In the genomic region with DNA sequence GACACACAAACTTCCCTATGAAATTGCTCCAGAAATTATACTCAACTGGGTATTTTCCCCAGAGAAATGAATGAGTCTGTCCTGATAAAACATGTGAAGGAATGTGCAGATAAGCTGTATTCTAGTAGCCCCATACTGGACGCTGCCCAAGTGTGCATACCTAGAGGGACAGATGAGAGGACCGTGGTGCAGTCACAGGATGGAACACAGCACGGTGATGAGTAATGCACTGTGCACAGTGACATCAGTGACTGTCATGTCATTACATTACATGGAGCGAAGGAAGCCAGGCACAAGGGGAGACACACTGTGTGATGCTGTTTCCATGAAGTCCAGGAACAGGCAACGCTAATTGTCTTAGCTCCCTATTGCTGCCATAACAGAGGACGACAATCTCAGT, we compare ENCODE assay signal across 19 cellular contexts.
DNase-seq lines count a peak whose midpoint lies in the region.
"Had no signal": no experiment of that assay in that cellular context is flagged by ENCODE, and none has a peak within 500 bp of the region (broad histone marks: within the 10 kb centered on the region; RNA-seq: fewer than 3 reads in every experiment).

No MANE protein-coding gene starts in this region.

- DNase-seq in NCI-H226 (peak; percentile 14), astrocyte of the hippocampus (ENCODE audit: low read depth, low spot score) (peak; percentile 45), hepatic stellate cell (ENCODE audit: low spot score) (peak; percentile 20), NCI-H1417 (lab: John Stamatoyannopoulos, UW) (no peak), activated T-cell treated with anti-CD3 and anti-CD28 coated beads for 4 hours (no peak), C1 segment of cervical spinal cord (lab: John Stamatoyannopoulos, UW) (no peak)
- DNase-seq in activated CD4-positive, CD25-positive, alpha-beta regulatory T cell (lab: John Stamatoyannopoulos, UW) = no peak
- DNase-seq: CD8-positive, alpha-beta memory T cell; DMS 273 treated with DMSO at 0.1 percent for 48 hours; DMS79; EL; GDM1; NCI-H1092; NCI-H1436 treated with DMSO at 0.1 percent for 48 hours; NCI-H1930; NCI-H2107; NCI-H526 treated with DMSO at 0.1 percent for 48 hours; RPMI8226; SHP77 treated with DMSO at 0.1 percent for 48 hours had no signal

Comparison
In these comparisons a context has a peak if more than half of its experiments do, and no peak if none do; other contexts are left out.
1. DNase-seq: peak in NCI-H226 (single experiment), astrocyte of the hippocampus (single experiment) and hepatic stellate cell (single experiment); none in NCI-H1417 (0 of 3), activated CD4-positive, CD25-positive, alpha-beta regulatory T cell (0 of 4), activated T-cell treated with anti-CD3 and anti-CD28 coated beads for 4 hours (single experiment) and C1 segment of cervical spinal cord (0 of 14).